In the genomic region with DNA sequence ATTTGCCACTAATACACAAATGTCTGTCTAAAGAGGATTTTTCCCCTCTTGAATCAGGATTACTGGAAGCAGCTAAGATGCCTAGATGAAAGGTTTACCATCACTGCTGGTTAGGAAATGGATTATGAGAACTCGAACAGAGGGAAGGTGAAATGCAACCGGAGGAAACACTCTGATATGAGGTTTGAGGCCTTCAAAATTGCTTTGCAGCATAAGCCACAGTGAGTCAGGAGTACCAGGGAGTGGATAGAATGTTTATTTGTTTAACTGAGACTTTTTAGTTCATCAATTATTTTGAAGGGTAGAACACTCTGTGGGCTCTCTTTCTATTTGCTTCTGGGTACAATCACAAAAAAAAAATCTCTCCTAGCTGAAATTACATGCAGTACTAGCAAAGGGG, we compare ENCODE assay signal across 2 cellular contexts.
TF ChIP-seq lines count a peak whose summit lies in the region.

No MANE protein-coding gene starts in this region.

TF ChIP-seq in HepG2, 621 proteins besides CTCF, POLR2A, EP300 and RAD21:
- TF ChIP-seq ZNF773 (CRISPR knock-in tag; IDR thresholded peaks at IDR 0.05; ENCODE audit: borderline replicate concordance) (no peak), MIER2 (CRISPR knock-in tag; IDR thresholded peaks at IDR 0.05) (no peak), ZNF598 (CRISPR knock-in tag; IDR thresholded peaks at IDR 0.05; ENCODE audit: borderline replicate concordance) (no peak), PCBP2 (optimal IDR thresholded peaks at IDR 0.05; ENCODE audit: low read depth, low read length, poor library complexity, severe bottlenecking) (no peak), ERF (CRISPR knock-in tag; IDR thresholded peaks at IDR 0.05) (no peak), RBM39 (IDR thresholded peaks at IDR 0.05; ENCODE audit: low read depth, low read length, poor library complexity, severe bottlenecking) (no peak), ZNF883 (CRISPR knock-in tag; IDR thresholded peaks at IDR 0.05; ENCODE audit: not compliant biosample characterization) (no peak), ZFP36L1 (CRISPR knock-in tag; IDR thresholded peaks at IDR 0.05) (no peak), FOXK1 (CRISPR knock-in tag; IDR thresholded peaks at IDR 0.05; ENCODE audit: borderline replicate concordance, low read depth) (no peak), ZNF274 (CRISPR knock-in tag; IDR thresholded peaks at IDR 0.05) (no peak), SIN3A (IDR thresholded peaks at IDR 0.05; ENCODE audit: borderline replicate concordance, low read depth, low read length) (no peak)
- TF ChIP-seq, protein P1, sequence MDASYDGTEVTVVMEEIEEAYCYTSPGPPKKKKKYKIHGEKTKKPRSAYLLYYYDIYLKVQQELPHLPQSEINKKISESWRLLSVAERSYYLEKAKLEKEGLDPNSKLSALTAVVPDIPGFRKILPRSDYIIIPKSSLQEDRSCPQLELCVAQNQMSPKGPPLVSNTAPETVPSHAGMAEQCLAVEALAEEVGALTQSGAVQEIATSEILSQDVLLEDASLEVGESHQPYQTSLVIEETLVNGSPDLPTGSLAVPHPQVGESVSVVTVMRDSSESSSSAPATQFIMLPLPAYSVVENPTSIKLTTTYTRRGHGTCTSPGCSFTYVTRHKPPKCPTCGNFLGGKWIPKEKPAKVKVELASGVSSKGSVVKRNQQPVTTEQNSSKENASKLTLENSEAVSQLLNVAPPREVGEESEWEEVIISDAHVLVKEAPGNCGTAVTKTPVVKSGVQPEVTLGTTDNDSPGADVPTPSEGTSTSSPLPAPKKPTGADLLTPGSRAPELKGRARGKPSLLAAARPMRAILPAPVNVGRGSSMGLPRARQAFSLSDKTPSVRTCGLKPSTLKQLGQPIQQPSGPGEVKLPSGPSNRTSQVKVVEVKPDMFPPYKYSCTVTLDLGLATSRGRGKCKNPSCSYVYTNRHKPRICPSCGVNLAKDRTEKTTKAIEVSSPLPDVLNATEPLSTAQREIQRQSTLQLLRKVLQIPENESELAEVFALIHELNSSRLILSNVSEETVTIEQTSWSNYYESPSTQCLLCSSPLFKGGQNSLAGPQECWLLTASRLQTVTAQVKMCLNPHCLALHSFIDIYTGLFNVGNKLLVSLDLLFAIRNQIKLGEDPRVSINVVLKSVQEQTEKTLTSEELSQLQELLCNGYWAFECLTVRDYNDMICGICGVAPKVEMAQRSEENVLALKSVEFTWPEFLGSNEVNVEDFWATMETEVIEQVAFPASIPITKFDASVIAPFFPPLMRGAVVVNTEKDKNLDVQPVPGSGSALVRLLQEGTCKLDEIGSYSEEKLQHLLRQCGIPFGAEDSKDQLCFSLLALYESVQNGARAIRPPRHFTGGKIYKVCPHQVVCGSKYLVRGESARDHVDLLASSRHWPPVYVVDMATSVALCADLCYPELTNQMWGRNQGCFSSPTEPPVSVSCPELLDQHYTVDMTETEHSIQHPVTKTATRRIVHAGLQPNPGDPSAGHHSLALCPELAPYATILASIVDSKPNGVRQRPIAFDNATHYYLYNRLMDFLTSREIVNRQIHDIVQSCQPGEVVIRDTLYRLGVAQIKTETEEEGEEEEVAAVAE (CRISPR knock-in tag; IDR thresholded peaks at IDR 0.05; ENCODE audit: borderline replicate concordance) = no peak
- TF ChIP-seq, protein P2, sequence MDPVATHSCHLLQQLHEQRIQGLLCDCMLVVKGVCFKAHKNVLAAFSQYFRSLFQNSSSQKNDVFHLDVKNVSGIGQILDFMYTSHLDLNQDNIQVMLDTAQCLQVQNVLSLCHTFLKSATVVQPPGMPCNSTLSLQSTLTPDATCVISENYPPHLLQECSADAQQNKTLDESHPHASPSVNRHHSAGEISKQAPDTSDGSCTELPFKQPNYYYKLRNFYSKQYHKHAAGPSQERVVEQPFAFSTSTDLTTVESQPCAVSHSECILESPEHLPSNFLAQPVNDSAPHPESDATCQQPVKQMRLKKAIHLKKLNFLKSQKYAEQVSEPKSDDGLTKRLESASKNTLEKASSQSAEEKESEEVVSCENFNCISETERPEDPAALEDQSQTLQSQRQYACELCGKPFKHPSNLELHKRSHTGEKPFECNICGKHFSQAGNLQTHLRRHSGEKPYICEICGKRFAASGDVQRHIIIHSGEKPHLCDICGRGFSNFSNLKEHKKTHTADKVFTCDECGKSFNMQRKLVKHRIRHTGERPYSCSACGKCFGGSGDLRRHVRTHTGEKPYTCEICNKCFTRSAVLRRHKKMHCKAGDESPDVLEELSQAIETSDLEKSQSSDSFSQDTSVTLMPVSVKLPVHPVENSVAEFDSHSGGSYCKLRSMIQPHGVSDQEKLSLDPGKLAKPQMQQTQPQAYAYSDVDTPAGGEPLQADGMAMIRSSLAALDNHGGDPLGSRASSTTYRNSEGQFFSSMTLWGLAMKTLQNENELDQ (CRISPR knock-in tag; IDR thresholded peaks at IDR 0.05; ENCODE audit: borderline replicate concordance) = no peak

TF ChIP-seq in GM12891, 5 proteins besides CTCF, POLR2A, EP300 and RAD21:
- TF ChIP-seq POU2F2 (IDR thresholded peaks at IDR 0.05; ENCODE audit: low read depth, low read length) (no peak), TAF1 (IDR thresholded peaks at IDR 0.05; ENCODE audit: low read depth, low read length) (no peak), PAX5 (IDR thresholded peaks at IDR 0.05; ENCODE audit: insufficient read depth, low read length, severe bottlenecking) (no peak)
TF ChIP-seq in GM12891: peak in this region for 0.
